21 cellular contexts compared by ENCODE assay signal in the genomic region with DNA sequence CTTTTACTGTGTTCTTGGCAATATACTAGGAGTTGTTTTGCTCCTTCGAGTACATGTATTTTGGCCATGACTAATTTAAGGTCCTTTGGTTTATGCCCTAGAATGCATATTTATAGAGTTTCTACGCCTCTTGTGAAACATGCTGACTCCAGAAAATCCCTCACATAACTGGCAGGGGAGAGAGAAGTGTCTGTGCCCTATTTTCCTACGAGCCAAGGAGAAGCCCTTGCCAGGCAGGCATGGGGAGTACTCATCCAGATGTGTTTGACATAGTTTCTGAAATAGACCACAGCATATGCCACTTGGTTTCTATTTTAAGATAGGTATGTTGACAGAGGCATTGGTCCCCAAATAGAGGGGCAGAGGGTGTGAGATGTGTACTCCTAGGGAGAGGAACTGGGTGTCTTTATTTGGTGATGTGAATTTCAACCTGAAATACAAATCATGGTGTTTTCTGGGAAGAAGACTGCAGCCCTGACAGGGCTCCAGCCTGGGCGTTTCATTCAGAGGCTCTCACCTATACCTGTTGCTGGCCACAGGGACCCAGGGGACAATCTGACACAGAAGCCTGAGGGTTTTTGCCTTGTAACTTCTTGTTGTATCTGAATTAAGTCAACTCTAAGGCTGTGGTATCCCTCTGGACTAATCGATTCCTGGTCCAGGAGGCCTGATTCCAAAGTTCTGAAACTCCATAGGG. TPM values are rescaled to one million over a fixed set of nuclear protein-coding genes. Genes with fewer than 3 reads are reported as not detected.
DNase-seq lines count a peak whose midpoint lies in the region; ATAC-seq and TF ChIP-seq lines count a peak whose summit lies in the region.
"Had no signal": no experiment of that assay in that cellular context is flagged by ENCODE, and none has a peak within 500 bp of the region (broad histone marks: within the 10 kb centered on the region; RNA-seq: fewer than 3 reads in every experiment).

No MANE protein-coding gene starts in this region.

- no peak overlapping the region for H2AK5ac ChIP-seq in mesenchymal stem cell (ENCODE audit: low read length, severe bottlenecking)
- no peak overlapping the region for H2AK5ac ChIP-seq in H9 (ENCODE audit: insufficient read length, low read length)

- no peak overlapping the region for H2BK20ac ChIP-seq in H9 (ENCODE audit: low read depth, low read length, poor library complexity, severe bottlenecking)

- H3K4me2 ChIP-seq in mesenchymal stem cell (ENCODE audit: low read length, poor library complexity, severe bottlenecking) (no peak overlapping the region), H9 (ENCODE audit: insufficient read depth, insufficient read length, low read length) (no peak overlapping the region)

- H3K36me3 ChIP-seq in Caco-2 (ENCODE audit: control insufficient read depth, insufficient read depth, low read length) = peaks cover under 1% of the 10 kb centered on the region; the same call in 1 of the 2 replicates
- H3K36me3 ChIP-seq in mesenchymal stem cell (ENCODE audit: control insufficient read depth in 1 of 2, insufficient read depth in 2 of 2, low read depth in 1 of 2, low read length in 2 of 2) = no peaks in the 10 kb centered on the region
- no peaks in the 10 kb centered on the region for H3K36me3 ChIP-seq in stomach smooth muscle (ENCODE audit: control insufficient read depth in 2 of 2, insufficient read depth in 2 of 2, low read length in 2 of 2)
- H3K36me3 ChIP-seq: tibial nerve had no signal

- H3K4me1 Mint-ChIP-seq in Caco-2 (ENCODE audit: low read depth, unreplicated experiment) (peaks cover 22% of the 10 kb centered on the region), H9 (no peaks in the 10 kb centered on the region)
- no peaks in the 10 kb centered on the region for H3K4me1 Mint-ChIP-seq in naive thymus-derived CD8-positive, alpha-beta T cell
- H3K4me1 Mint-ChIP-seq: naive B cell had no signal

- no peak overlapping the region for H2AFZ ChIP-seq in mesenchymal stem cell (ENCODE audit: low read depth, low read length)
- H2AFZ ChIP-seq in H9 (ENCODE audit: low read length) = no peak overlapping the region

- H2BK12ac ChIP-seq in mesenchymal stem cell (ENCODE audit: low read length in 2 of 2) = no peak overlapping the region
- H2BK12ac ChIP-seq in H9 (ENCODE audit: insufficient read length, low read depth, low read length) = no peak overlapping the region

- no peak for DNase-seq in Caco-2
- peak; percentile 50 for DNase-seq in epidermal melanocyte (ENCODE audit: insufficient read length, low spot score)
- no peak for DNase-seq in mesenchymal stem cell
- no peak for DNase-seq in DMS 273 treated with DMSO at 0.1 percent for 48 hours (lab: John Stamatoyannopoulos, UW)
- DNase-seq in H9 = no peak
- no peak for DNase-seq in naive thymus-derived CD8-positive, alpha-beta T cell
- DNase-seq: activated CD4-positive, alpha-beta T cell treated with anti-CD3 and anti-CD28 coated beads, Interleukin-2, amount 50 U/mL, for 4 hours; activated naive CD4-positive, alpha-beta T cell treated with Interleukin-2 at 50 U/mL for 16 hours; activated T-cell treated with anti-CD3 and anti-CD28 coated beads for 4 hours; endodermal cell; naive B cell; NCI-H2029 treated with DMSO at 0.1 percent for 48 hours; NCI-H526; SIG-M5 had no signal

- no peak overlapping the region for H3K56ac ChIP-seq in H9 (ENCODE audit: insufficient read length, low read depth, low read length)

- WGBS in mesenchymal stem cell = 92% methylated on average over 3 of the region's 5 CpGs
- WGBS in H9 (ENCODE audit: extremely low coverage, insufficient read length, low lambda C conversion rate) = no CpG with 5 or more reads among the region's 5 CpGs

- H3K4ac ChIP-seq in mesenchymal stem cell (ENCODE audit: low read depth in 1 of 2, low read length in 2 of 2) (no peak overlapping the region), H9 (ENCODE audit: low read depth, low read length) (no peak overlapping the region)

- no peak overlapping the region for H2BK5ac ChIP-seq in mesenchymal stem cell (ENCODE audit: low read depth, low read length, poor library complexity, severe bottlenecking)
- no peak overlapping the region for H2BK5ac ChIP-seq in H9 (ENCODE audit: insufficient read length, low read length)

- H3K9ac ChIP-seq in mesenchymal stem cell (ENCODE audit: low read length) (no peak overlapping the region), stomach smooth muscle (ENCODE audit: low read length in 2 of 2) (peak overlapping the region in 1 of 2 donors; percentile 29), H9 (ENCODE audit: extremely low read depth, insufficient read length, low read length) (no peak overlapping the region)

- no peaks in the 10 kb centered on the region for H3K27me3 Mint-ChIP-seq in Caco-2 (ENCODE audit: insufficient read depth, unreplicated experiment)
- no peaks in the 10 kb centered on the region for H3K27me3 Mint-ChIP-seq in H9 (ENCODE audit: low read depth)
- H3K27me3 Mint-ChIP-seq in naive thymus-derived CD8-positive, alpha-beta T cell = peaks cover 0 to 4% (median 0%) of the 10 kb centered on the region in 5 donors

- H2BK120ac ChIP-seq in mesenchymal stem cell (ENCODE audit: low read depth, low read length) (no peak overlapping the region), H9 (ENCODE audit: low read depth, low read length, poor library complexity, severe bottlenecking) (no peak overlapping the region)

- no peak overlapping the region for H4K91ac ChIP-seq in mesenchymal stem cell (ENCODE audit: low read length)
- H4K91ac ChIP-seq in H9 (ENCODE audit: insufficient read length, low read depth, low read length) = no peak overlapping the region

- H3T11ph ChIP-seq in H9 (ENCODE audit: low read length) = no peak overlapping the region

- H2BK15ac ChIP-seq in mesenchymal stem cell (ENCODE audit: low read depth, poor library complexity, severe bottlenecking) (peak overlapping the region; percentile 67), H9 (ENCODE audit: low read depth, low read length) (no peak overlapping the region)

- peaks cover 30% of the 10 kb centered on the region for H3K36me3 Mint-ChIP-seq in Caco-2 (ENCODE audit: insufficient read depth, unreplicated experiment)
- 0 out of 7 replicates have a peak, but pooled peaks cover 0 to 3% (median 0%) of the 10 kb centered on the region in 3 experiments for H3K36me3 Mint-ChIP-seq in H9 (ENCODE audit: insufficient read depth in 1 of 3, low read depth in 3 of 3)
- H3K36me3 Mint-ChIP-seq in naive thymus-derived CD8-positive, alpha-beta T cell = peaks cover 0 to 4% (median 0%) of the 10 kb centered on the region in 3 donors
- H3K36me3 Mint-ChIP-seq: naive B cell had no signal

- H4K8ac ChIP-seq in mesenchymal stem cell (ENCODE audit: low read length) = no peak overlapping the region
- H4K8ac ChIP-seq in H9 (replicated peaks; ENCODE audit: insufficient read length, low read depth, low read length) = no peak overlapping the region

- H3K14ac ChIP-seq in mesenchymal stem cell (ENCODE audit: low read length in 2 of 2) (no peak overlapping the region), H9 (ENCODE audit: insufficient read depth, low read length) (no peak overlapping the region)

- no peaks in the 10 kb centered on the region for H3K79me2 ChIP-seq in H9 (ENCODE audit: insufficient read depth, low read length)

- H3K4me3 ChIP-seq in Caco-2 (ENCODE audit: low read depth, low read length) (no peak overlapping the region), mesenchymal stem cell (ENCODE audit: insufficient read depth in 1 of 2, low read depth in 1 of 2, low read length in 2 of 2) (no peak overlapping the region), stomach smooth muscle (ENCODE audit: low read length in 2 of 2) (peak overlapping the region in 1 of 2 donors; percentile 35)
- H3K4me3 ChIP-seq: tibial nerve had no signal

- H3K23ac ChIP-seq in mesenchymal stem cell (ENCODE audit: low read length in 2 of 2) = peak overlapping the region in 1 of 2 experiments; percentile 72
- no peak overlapping the region for H3K23ac ChIP-seq in H9 (ENCODE audit: insufficient read length, low read depth, low read length)

- no peaks in the 10 kb centered on the region for H3K27me3 ChIP-seq in Caco-2 (replicated peaks; ENCODE audit: control insufficient read depth, insufficient read depth, low read length)
- H3K27me3 ChIP-seq in mesenchymal stem cell (ENCODE audit: control insufficient read depth in 1 of 2, insufficient read depth in 1 of 2, low read length in 2 of 2) = no peaks in the 10 kb centered on the region
- H3K27me3 ChIP-seq in stomach smooth muscle (ENCODE audit: control insufficient read depth in 1 of 2, insufficient read depth in 2 of 2, low read length in 2 of 2) = no peaks in the 10 kb centered on the region
- no peaks in the 10 kb centered on the region for H3K27me3 ChIP-seq in H9 (ENCODE audit: insufficient read depth, low read length)
- H3K27me3 ChIP-seq: tibial nerve had no signal

- peak overlapping the region; percentile 82 for H3K27ac Mint-ChIP-seq in Caco-2 (ENCODE audit: unreplicated experiment)
- H3K27ac Mint-ChIP-seq in H9 = peak overlapping the region in 1 of 3 experiments; percentile 24; a peak in 1 of 7 replicates
- no peak overlapping the region for H3K27ac Mint-ChIP-seq in naive thymus-derived CD8-positive, alpha-beta T cell
- H3K27ac Mint-ChIP-seq: endodermal cell; T-helper 1 cell treated with Interleukin-12 subunit alpha and Interleukin-12 subunit beta and Interleukin-4 antibody, amounts not matched to agents 30 μg/mL and 1 μg/mL, for 36 hours had no signal

- CTCF ChIA-PET in Caco-2 (lab: Charles Lee) = no interaction called here

- H3K79me1 ChIP-seq in mesenchymal stem cell (replicated peaks; ENCODE audit: low read length, poor library complexity, severe bottlenecking) (peaks cover 24% of the 10 kb centered on the region), H9 (ENCODE audit: insufficient read depth, low read depth, low read length, poor library complexity, severe bottlenecking) (no peaks in the 10 kb centered on the region)

- no TSS peak for BruUV-seq in Caco-2 (replicated peaks; lab: Mats Ljungman, UMichigan)

- H3K4me3 Mint-ChIP-seq in Caco-2 (ENCODE audit: unreplicated experiment) (no peak overlapping the region), H9 (no peak overlapping the region)
- H3K4me3 Mint-ChIP-seq in naive thymus-derived CD8-positive, alpha-beta T cell = no peak overlapping the region
- H3K4me3 Mint-ChIP-seq: endodermal cell; naive B cell; T-helper 1 cell treated with Interleukin-12 subunit alpha and Interleukin-12 subunit beta and Interleukin-4 antibody, amounts not matched to agents 30 μg/mL and 1 μg/mL, for 36 hours had no signal

- POLR2A ChIA-PET in Caco-2 (lab: Charles Lee) = no interaction called here
- POLR2A ChIA-PET in naive thymus-derived CD8-positive, alpha-beta T cell (lab: Charles Lee) = no interaction called here

- no peaks in the 10 kb centered on the region for H4K20me1 ChIP-seq in H9 (ENCODE audit: control insufficient read depth, insufficient read depth, insufficient read length)

- no peaks in the 10 kb centered on the region for H3K9me3 Mint-ChIP-seq in Caco-2 (ENCODE audit: unreplicated experiment)
- H3K9me3 Mint-ChIP-seq in H9 = peaks cover 0 to 2% of the 10 kb centered on the region in 2 experiments; a peak in 1 of 5 replicates
- no peaks in the 10 kb centered on the region for H3K9me3 Mint-ChIP-seq in naive thymus-derived CD8-positive, alpha-beta T cell
- H3K9me3 Mint-ChIP-seq: endodermal cell had no signal

- H4K5ac ChIP-seq in H9 (ENCODE audit: insufficient read length, low read depth, low read length) = no peak overlapping the region

- H3K18ac ChIP-seq in mesenchymal stem cell (ENCODE audit: low read depth in 1 of 2, low read length in 2 of 2) (peak overlapping the region in 1 of 2 experiments; percentile 7), H9 (ENCODE audit: insufficient read length, low read depth, low read length) (no peak overlapping the region)

- intact Hi-C loops in Caco-2 (cut with micrococcal nuclease; ENCODE audit: unreplicated experiment) = no loop called here

- H3K9me3 ChIP-seq in Caco-2 (no peaks in the 10 kb centered on the region), mesenchymal stem cell (ENCODE audit: control insufficient read depth, low read length) (no peaks in the 10 kb centered on the region), stomach smooth muscle (ENCODE audit: control insufficient read depth in 2 of 2, low read length in 2 of 2) (no peaks in the 10 kb centered on the region), H9 (ENCODE audit: control insufficient read depth, low read depth, low read length) (no peaks in the 10 kb centered on the region)
- H3K9me3 ChIP-seq: tibial nerve had no signal

- H3K23me2 ChIP-seq in H9 (ENCODE audit: insufficient read length, low read depth, low read length, poor library complexity, severe bottlenecking) = no peaks in the 10 kb centered on the region

- no peak overlapping the region for H3K27ac ChIP-seq in mesenchymal stem cell (ENCODE audit: low read length, poor library complexity, severe bottlenecking)
- peak overlapping the region; percentile 64 for H3K27ac ChIP-seq in stomach smooth muscle (ENCODE audit: low read length)
- no peak overlapping the region for H3K27ac ChIP-seq in H9 (ENCODE audit: insufficient read length, low read depth, low read length)
- H3K27ac ChIP-seq: HL-60, tibial nerve had no signal

- ATAC-seq in GM18520 (IDR thresholded peaks at IDR 0.05; ENCODE audit: unreplicated experiment) = no peak
- no peak for ATAC-seq in naive thymus-derived CD8-positive, alpha-beta T cell
- ATAC-seq: HCT116, left lobe of liver had no signal

- peaks cover 42% of the 10 kb centered on the region for H3K4me1 ChIP-seq in Caco-2
- H3K4me1 ChIP-seq in mesenchymal stem cell (ENCODE audit: control insufficient read depth, insufficient read depth, low read depth, low read length) = no peaks in the 10 kb centered on the region
- peaks cover 31% of the 10 kb centered on the region for H3K4me1 ChIP-seq in stomach smooth muscle (ENCODE audit: control insufficient read depth, insufficient read depth, low read length)
- no peaks in the 10 kb centered on the region for H3K4me1 ChIP-seq in H9 (ENCODE audit: insufficient read depth, low read length)

- TF ChIP-seq CTCF in Caco-2 (IDR thresholded peaks at IDR 0.05; ENCODE audit: insufficient read depth in 1 of 2, low read depth in 1 of 2, low read length in 1 of 2, severe bottlenecking in 1 of 2, unreplicated experiment in 1 of 2) = no peak
- TF ChIP-seq CTCF in H9 (conservative IDR thresholded peaks at IDR 0.05) = no peak

RNA-seq across cellular contexts. Expression of gene TLN2, which starts 42.5 kb away (rescaled TPM):
- total RNA-seq in Caco-2 (2022) (75.7 and 77.5 TPM in 2 replicates), H9 (2021) (12.9 and 15.7 TPM in 2 replicates)
- 5.9 TPM for polyA plus RNA-seq in mesenchymal stem cell (2013, experiment 1 of 2)
- 6.0 TPM for polyA plus RNA-seq in mesenchymal stem cell (2013, experiment 2 of 2)
- 1 to 10 TPM; 1.1 to 1.3 TPM for total RNA-seq in naive thymus-derived CD8-positive, alpha-beta T cell
- under 1 TPM in 2 of 3 donors, not detected in 1; 0.15 to 0.22 TPM for polyA plus RNA-seq in naive thymus-derived CD8-positive, alpha-beta T cell
